ENCODE assay signal across 10 cellular contexts in genomic region chr20:60046011-60046413, GRCh38.
DNase-seq lines count a peak whose midpoint lies in the region; ATAC-seq, FAIRE-seq and TF ChIP-seq lines count a peak whose summit lies in the region.
"Had no signal": no experiment of that assay in that cellular context is flagged by ENCODE, and none has a peak within 500 bp of the region (broad histone marks: within the 10 kb centered on the region; RNA-seq: fewer than 3 reads in every experiment).

No MANE protein-coding gene starts in this region.

- CTCF ChIA-PET in K562 (lab: Yijun Ruan, JAX; ENCODE audit: low intra/inter-chr PET ratio), result no interaction called here

- H3K36me3 ChIP-seq in K562 (ENCODE audit: control insufficient read depth, insufficient read depth, low read length), result no peaks in the 10 kb centered on the region

- H3K4me1 ChIP-seq in K562 (replicated peaks in 1 of 2; ENCODE audit: control insufficient read depth in 2 of 2, insufficient read depth in 2 of 2, low read length in 2 of 2), result no peaks in the 10 kb centered on the region; a peak in 1 of 5 replicates

- H3K9ac ChIP-seq in K562 (ENCODE audit: insufficient read depth in 1 of 2, low read depth in 2 of 2, low read length in 2 of 2), result no peak overlapping the region
- H3K9ac ChIP-seq: KMS-11 had no signal

- ATAC-seq in K562, result no peak
- no peak for ATAC-seq in GM18867 (IDR thresholded peaks at IDR 0.05; ENCODE audit: unreplicated experiment)

- H3K4me2 ChIP-seq in K562 (ENCODE audit: insufficient read depth, low read length), result no peak overlapping the region
- H3K4me2 ChIP-seq: KMS-11 had no signal

- WGBS in K562 (ENCODE audit: insufficient coverage, low coverage, missing lambda C conversion rate), result 0% methylated on average over 4 of the region's 4 CpGs

- no peaks in the 10 kb centered on the region for H3K79me2 ChIP-seq in K562 (ENCODE audit: control insufficient read depth, insufficient read depth, low read length)

- no peaks in the 10 kb centered on the region for H4K20me1 ChIP-seq in K562 (replicated peaks; ENCODE audit: control insufficient read depth, insufficient read depth, low read length)

- no peak for TF ChIP-seq POLR2A in K562 (conservative IDR thresholded peaks at IDR 0.05)

- H3K27me3 ChIP-seq in K562 (ENCODE audit: control insufficient read depth in 2 of 2, insufficient read depth in 2 of 2, low read length in 2 of 2), result peaks cover 0 to 11% of the 10 kb centered on the region in 2 experiments; a peak in 1 of 5 replicates

- intact Hi-C loops in K562 (cut with micrococcal nuclease), result no loop called here

- POLR2A ChIA-PET in K562 (lab: Yijun Ruan, JAX), result no interaction called here

- H3K27ac ChIP-seq in K562 (ENCODE audit: extremely low read depth, low read depth, low read length), result no peak overlapping the region
- H3K27ac ChIP-seq: KMS-11 had no signal

- no peaks in the 10 kb centered on the region for H3K9me3 ChIP-seq in K562 (replicated peaks; ENCODE audit: control insufficient read depth, insufficient read depth, low read depth, low read length)

- TF ChIP-seq RAD21 in K562 (CRISPR knock-in tag; conservative IDR thresholded peaks at IDR 0.05 in 1 of 2, IDR thresholded peaks at IDR 0.05 in 1 of 2), result no peak

- H2AFZ ChIP-seq in K562 (ENCODE audit: low read depth, low read length), result no peak overlapping the region

- FAIRE-seq in K562 (lab: Jason Lieb, UNC), result no peak

- H3K9me1 ChIP-seq in K562 (ENCODE audit: control insufficient read depth, insufficient read depth, low read length), result no peaks in the 10 kb centered on the region

- no peak for TF ChIP-seq EP300 in K562 (IDR thresholded peaks at IDR 0.05; ENCODE audit: low read length)

- TF ChIP-seq CTCF in K562 (IDR thresholded peaks at IDR 0.05 in 2 of 3, conservative IDR thresholded peaks at IDR 0.05 in 1 of 3; ENCODE audit: insufficient read depth in 2 of 3, low read depth in 1 of 3, low read length in 3 of 3), result no peak

- no TSS peak for BruUV-seq in K562 (replicated peaks; lab: Mats Ljungman, UMichigan)

- DNase-seq in GDM1 (lab: John Stamatoyannopoulos, UW), result peak; percentile 69
- peak; percentile 90 to 98 for DNase-seq in NOMO-1 (lab: John Stamatoyannopoulos, UW; ENCODE audit: unreplicated experiment in 2 of 2)
- DNase-seq in K562 (ENCODE audit: extremely low read depth in 1 of 4, low spot score in 3 of 4), result no peak
- peak; percentile 46 for DNase-seq in myocyte (ENCODE audit: low read depth)
- DNase-seq in NCI-H1417 (lab: John Stamatoyannopoulos, UW), result no peak
- DNase-seq in NCI-H1436 treated with DMSO at 0.1 percent for 48 hours (lab: John Stamatoyannopoulos, UW), result no peak
- no peak for DNase-seq in DMS153 treated with DMSO at 0.1 percent for 48 hours (lab: John Stamatoyannopoulos, UW; ENCODE audit: unreplicated experiment)
- DNase-seq: NCI-H510A had no signal

- no peak overlapping the region for H3K4me3 ChIP-seq in K562

- in situ Hi-C loops in K562 (cut with MboI), result no loop called here

TF ChIP-seq in K562, 482 proteins besides CTCF, POLR2A, EP300 and RAD21:
- peak; percentile 73; the same call in 1 of the 2 replicates for TF ChIP-seq SPI1 (IDR thresholded peaks at IDR 0.05; ENCODE audit: borderline replicate concordance, low read depth, low read length)
- TF ChIP-seq GABPB1 (CRISPR knock-in tag; IDR thresholded peaks at IDR 0.05), result no peak
- no peak for TF ChIP-seq ZNF347 (CRISPR knock-in tag; IDR thresholded peaks at IDR 0.05; ENCODE audit: low read depth)
- TF ChIP-seq RFX7 (CRISPR knock-in tag; IDR thresholded peaks at IDR 0.05), result no peak
- no peak for TF ChIP-seq POLR2B (IDR thresholded peaks at IDR 0.05; ENCODE audit: low read depth, partially characterized antibody)
- no peak for TF ChIP-seq NRF1 (conservative IDR thresholded peaks at IDR 0.05 in 1 of 2, IDR thresholded peaks at IDR 0.05 in 1 of 2)
TF ChIP-seq in K562: peak in this region for 1.

Comparison
In these comparisons a context has a peak if more than half of its experiments do, and no peak if none do; other contexts are left out.
1. DNase-seq: peak in GDM1 (single experiment), NOMO-1 (2 of 2) and myocyte (single experiment); none in K562 (0 of 4), NCI-H1417 (0 of 3), NCI-H1436 treated with DMSO at 0.1 percent for 48 hours (single experiment) and DMS153 treated with DMSO at 0.1 percent for 48 hours (single experiment).